In the genomic region with DNA sequence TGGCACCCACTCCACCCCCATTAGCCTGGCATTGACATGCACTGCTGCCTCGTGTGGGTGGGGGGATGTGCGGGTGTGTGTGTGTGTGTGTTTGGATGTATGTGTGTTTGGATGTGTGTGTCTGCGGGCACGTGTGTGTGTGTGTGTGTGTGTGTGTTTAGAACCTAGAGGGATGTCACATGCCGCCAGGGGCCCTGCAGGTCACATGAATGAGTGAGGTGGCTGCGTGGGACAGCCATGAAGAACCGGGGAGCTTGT, we compare ENCODE assay signal across 22 cellular contexts. TPM values are rescaled to one million over a fixed set of nuclear protein-coding genes. Genes with fewer than 3 reads are reported as not detected.
DNase-seq lines count a peak whose midpoint lies in the region; ATAC-seq and TF ChIP-seq lines count a peak whose summit lies in the region.
"Had no signal": no experiment of that assay in that cellular context is flagged by ENCODE, and none has a peak within 500 bp of the region (broad histone marks: within the 10 kb centered on the region; RNA-seq: fewer than 3 reads in every experiment).

No MANE protein-coding gene starts in this region.

- TF ChIP-seq CTCF in heart right ventricle (IDR thresholded peaks at IDR 0.05) (no peak), HEK293 (tag by site-specific recombination; IDR thresholded peaks at IDR 0.05) (no peak), lower lobe of right lung (IDR thresholded peaks at IDR 0.05) (no peak)

- CTCF ChIA-PET in HEK293 (lab: Yijun Ruan, JAX), result interaction anchor here (0.8 kb wide), 1 partner anchor 63 kb away, joined by 3 read pairs; no protein-coding TSS in a partner anchor

- ATAC-seq in Right ventricle myocardium superior (ENCODE audit: poor library complexity) (no peak), heart right ventricle (no peak), lower lobe of right lung (no peak), GM19324 (IDR thresholded peaks at IDR 0.05; ENCODE audit: low FRiP score, unreplicated experiment) (no peak), GM19467 (IDR thresholded peaks at IDR 0.05; ENCODE audit: unreplicated experiment) (no peak)
- ATAC-seq in stimulated activated memory B cell treated with anti-CD40 and anti-IgM and Interleukin-4, amounts not matched to agents 10 μg/mL and 1 μg/mL and 100 μg/mL, for 72 hours, result peak; percentile 18

- H3K36me3 ChIP-seq in heart right ventricle, result peaks cover 0 to 39% (median 0%) of the 10 kb centered on the region in 9 donors
- H3K36me3 ChIP-seq in HEK293 (ENCODE audit: control insufficient read depth in 2 of 2, insufficient read depth in 1 of 2, low read length in 2 of 2), result peaks cover 0 to 65% of the 10 kb centered on the region in 2 experiments; a peak in 2 of 3 replicates
- H3K36me3 ChIP-seq in lower lobe of right lung, result peaks cover 36% of the 10 kb centered on the region

- H3K27ac Mint-ChIP-seq in stimulated activated memory B cell treated with anti-CD40 and anti-IgM and Interleukin-4, amounts not matched to agents 10 μg/mL and 1 μg/mL and 100 μg/mL, for 72 hours, result no peak overlapping the region
- H3K27ac Mint-ChIP-seq: HFFc6 had no signal

- no peaks in the 10 kb centered on the region for H3K27me3 Mint-ChIP-seq in stimulated activated memory B cell treated with anti-CD40 and anti-IgM and Interleukin-4, amounts not matched to agents 10 μg/mL and 1 μg/mL and 100 μg/mL, for 72 hours
- H3K27me3 Mint-ChIP-seq: CD4-positive, CD25-positive, alpha-beta regulatory T cell; CD8-positive, alpha-beta memory T cell had no signal

- no peaks in the 10 kb centered on the region for H3K4me1 Mint-ChIP-seq in stimulated activated memory B cell treated with anti-CD40 and anti-IgM and Interleukin-4, amounts not matched to agents 10 μg/mL and 1 μg/mL and 100 μg/mL, for 72 hours
- H3K4me1 Mint-ChIP-seq: CD8-positive, alpha-beta memory T cell had no signal

- no peak overlapping the region for H3K27ac ChIP-seq in heart right ventricle
- H3K27ac ChIP-seq in HEK293 (ENCODE audit: extremely low read depth, low read depth, low read length), result no peak overlapping the region
- H3K27ac ChIP-seq in lower lobe of right lung, result no peak overlapping the region
- H3K27ac ChIP-seq: GM23248, KMS-11 had no signal

- H3K36me3 Mint-ChIP-seq in stimulated activated memory B cell treated with anti-CD40 and anti-IgM and Interleukin-4, amounts not matched to agents 10 μg/mL and 1 μg/mL and 100 μg/mL, for 72 hours, result peaks cover 18% of the 10 kb centered on the region

- H3K4me1 ChIP-seq in heart right ventricle, result peaks cover 0 to 13% (median 6%) of the 10 kb centered on the region in 9 donors
- H3K4me1 ChIP-seq in HEK293 (ENCODE audit: control insufficient read depth, insufficient read depth, low read length), result no peaks in the 10 kb centered on the region
- no peaks in the 10 kb centered on the region for H3K4me1 ChIP-seq in lower lobe of right lung

- H3K4me3 ChIP-seq in heart right ventricle (no peak overlapping the region), HEK293 (ENCODE audit: low read depth, low read length) (no peak overlapping the region), lower lobe of right lung (no peak overlapping the region)
- H3K4me3 ChIP-seq: GM23248 had no signal

- no peaks in the 10 kb centered on the region for H3K9me3 Mint-ChIP-seq in stimulated activated memory B cell treated with anti-CD40 and anti-IgM and Interleukin-4, amounts not matched to agents 10 μg/mL and 1 μg/mL and 100 μg/mL, for 72 hours
- H3K9me3 Mint-ChIP-seq: CD4-positive, CD25-positive, alpha-beta regulatory T cell; CD8-positive, alpha-beta memory T cell; HFFc6 had no signal

- peak; percentile 18 for DNase-seq in Right ventricle myocardium superior
- no peak for DNase-seq in heart right ventricle
- peak; percentile 14 for DNase-seq in lower lobe of right lung
- no peak for DNase-seq in HuH-7.5 (ENCODE audit: low spot score)
- DNase-seq: 8988T; C1 segment of cervical spinal cord; CD4-positive, CD25-positive, alpha-beta regulatory T cell; CD8-positive, alpha-beta memory T cell; COR-L47; DMS 273 treated with DMSO at 0.1 percent for 48 hours; DMS53; DND-41; GM23248; HCEC 1CT; HFFc6 had no signal

- 90 to 96% methylated on average over 7 of the region's 7 CpGs for WGBS in heart right ventricle, 2 donors

- POLR2A ChIA-PET in HEK293 (lab: Yijun Ruan, JAX), result no interaction called here

- H3K27me3 ChIP-seq in heart right ventricle, result no peaks in the 10 kb centered on the region
- H3K27me3 ChIP-seq in lower lobe of right lung (ENCODE audit: low read depth), result no peaks in the 10 kb centered on the region

- no peak overlapping the region for H3K4me3 Mint-ChIP-seq in stimulated activated memory B cell treated with anti-CD40 and anti-IgM and Interleukin-4, amounts not matched to agents 10 μg/mL and 1 μg/mL and 100 μg/mL, for 72 hours
- H3K4me3 Mint-ChIP-seq: CD4-positive, CD25-positive, alpha-beta regulatory T cell; CD8-positive, alpha-beta memory T cell; HFFc6 had no signal

- no peaks in the 10 kb centered on the region for H3K9me3 ChIP-seq in heart right ventricle
- H3K9me3 ChIP-seq in HEK293 (ENCODE audit: control insufficient read depth, insufficient read depth, low read depth, low read length), result no peaks in the 10 kb centered on the region
- H3K9me3 ChIP-seq in lower lobe of right lung, result no peaks in the 10 kb centered on the region

- intact Hi-C loops in Right ventricle myocardium superior (cut with DNase I), result no loop called here
- intact Hi-C loops in heart right ventricle (cut with DNase I), result loop anchor here in 1 of 10 donors (5.0 kb wide), 1 partner anchor 38 kb away; no protein-coding TSS in a partner anchor
- intact Hi-C loops in lower lobe of right lung (cut with DNase I), result no loop called here

TF ChIP-seq in HEK293, 187 proteins besides CTCF, POLR2A, EP300 and RAD21 (continues in another document):
- TF ChIP-seq, protein P1, sequence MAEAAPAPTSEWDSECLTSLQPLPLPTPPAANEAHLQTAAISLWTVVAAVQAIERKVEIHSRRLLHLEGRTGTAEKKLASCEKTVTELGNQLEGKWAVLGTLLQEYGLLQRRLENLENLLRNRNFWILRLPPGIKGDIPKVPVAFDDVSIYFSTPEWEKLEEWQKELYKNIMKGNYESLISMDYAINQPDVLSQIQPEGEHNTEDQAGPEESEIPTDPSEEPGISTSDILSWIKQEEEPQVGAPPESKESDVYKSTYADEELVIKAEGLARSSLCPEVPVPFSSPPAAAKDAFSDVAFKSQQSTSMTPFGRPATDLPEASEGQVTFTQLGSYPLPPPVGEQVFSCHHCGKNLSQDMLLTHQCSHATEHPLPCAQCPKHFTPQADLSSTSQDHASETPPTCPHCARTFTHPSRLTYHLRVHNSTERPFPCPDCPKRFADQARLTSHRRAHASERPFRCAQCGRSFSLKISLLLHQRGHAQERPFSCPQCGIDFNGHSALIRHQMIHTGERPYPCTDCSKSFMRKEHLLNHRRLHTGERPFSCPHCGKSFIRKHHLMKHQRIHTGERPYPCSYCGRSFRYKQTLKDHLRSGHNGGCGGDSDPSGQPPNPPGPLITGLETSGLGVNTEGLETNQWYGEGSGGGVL (tag by site-specific recombination; IDR thresholded peaks at IDR 0.05), result no peak
- peak; percentile 87 for TF ChIP-seq ZFHX2 (tag by site-specific recombination; conservative IDR thresholded peaks at IDR 0.05)
- TF ChIP-seq, protein P2, sequence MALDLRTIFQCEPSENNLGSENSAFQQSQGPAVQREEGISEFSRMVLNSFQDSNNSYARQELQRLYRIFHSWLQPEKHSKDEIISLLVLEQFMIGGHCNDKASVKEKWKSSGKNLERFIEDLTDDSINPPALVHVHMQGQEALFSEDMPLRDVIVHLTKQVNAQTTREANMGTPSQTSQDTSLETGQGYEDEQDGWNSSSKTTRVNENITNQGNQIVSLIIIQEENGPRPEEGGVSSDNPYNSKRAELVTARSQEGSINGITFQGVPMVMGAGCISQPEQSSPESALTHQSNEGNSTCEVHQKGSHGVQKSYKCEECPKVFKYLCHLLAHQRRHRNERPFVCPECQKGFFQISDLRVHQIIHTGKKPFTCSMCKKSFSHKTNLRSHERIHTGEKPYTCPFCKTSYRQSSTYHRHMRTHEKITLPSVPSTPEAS (tag by site-specific recombination; IDR thresholded peaks at IDR 0.05), result peak; percentile 80
- TF ChIP-seq, protein P3, sequence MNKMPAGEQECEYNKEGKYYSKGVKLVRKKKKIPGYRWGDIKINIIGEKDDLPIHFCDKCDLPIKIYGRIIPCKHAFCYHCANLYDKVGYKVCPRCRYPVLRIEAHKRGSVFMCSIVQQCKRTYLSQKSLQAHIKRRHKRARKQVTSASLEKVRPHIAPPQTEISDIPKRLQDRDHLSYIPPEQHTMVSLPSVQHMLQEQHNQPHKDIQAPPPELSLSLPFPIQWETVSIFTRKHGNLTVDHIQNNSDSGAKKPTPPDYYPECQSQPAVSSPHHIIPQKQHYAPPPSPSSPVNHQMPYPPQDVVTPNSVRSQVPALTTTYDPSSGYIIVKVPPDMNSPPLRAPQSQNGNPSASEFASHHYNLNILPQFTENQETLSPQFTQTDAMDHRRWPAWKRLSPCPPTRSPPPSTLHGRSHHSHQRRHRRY (tag by site-specific recombination; IDR thresholded peaks at IDR 0.05), result no peak

RNA-seq across cellular contexts. Expression of gene KATNB1, which starts 9.0 kb away (rescaled TPM):
- total RNA-seq in Right ventricle myocardium superior (9.4 TPM), heart right ventricle (10 to 100 TPM in 7 of 10 donors, 1 to 10 TPM in 3; 9.0 to 14.0 (median 11.0) TPM), lower lobe of right lung (18.0 TPM)
- 10 to 100 TPM in 1 of 2 donors, 1 to 10 TPM in 1; 9.8 to 15.1 TPM for polyA plus RNA-seq in heart right ventricle

RNA-seq across cellular contexts. Expression of gene DRC7, which starts 50.0 kb away (rescaled TPM):
- total RNA-seq in Right ventricle myocardium superior (not detected), heart right ventricle (under 1 TPM in 1 of 10 donors, not detected in 9; 0.09 TPM), lower lobe of right lung (4.3 TPM)
- polyA plus RNA-seq in heart right ventricle, result not detected
- total RNA-seq: A673; CD4-positive, CD25-positive, alpha-beta regulatory T cell; CD8-positive, alpha-beta memory T cell; GM23248; HFFc6 had no signal
- polyA plus RNA-seq: AG04450; CD4-positive, CD25-positive, alpha-beta regulatory T cell; CD8-positive, alpha-beta memory T cell; GM23248 had no signal

RNA-seq across cellular contexts. Expression of gene KIFC3, which starts 57.7 kb away (rescaled TPM):
- 61.6 TPM for total RNA-seq in Right ventricle myocardium superior
- total RNA-seq in heart right ventricle, result 10 to 100 TPM; 42.5 to 91.4 (median 63.5) TPM
- 10 to 100 TPM; 47.4 to 97.4 TPM for polyA plus RNA-seq in heart right ventricle
- total RNA-seq in lower lobe of right lung, result 70.9 TPM
- polyA plus RNA-seq: CD4-positive, CD25-positive, alpha-beta regulatory T cell had no signal

Comparison
In these comparisons a context has a peak if more than half of its experiments do, and no peak if none do; other contexts are left out.
1. DNase-seq: peak in Right ventricle myocardium superior (single experiment) and lower lobe of right lung (single experiment); none in heart right ventricle (0 of 2) and HuH-7.5 (single experiment).